1 cellular context compared by ENCODE assay signal in genomic region chr5:95178046-95178651, GRCh38.
A peak's percentile ranks its signal among the peaks of the same experiment; 100 is the strongest.
TF ChIP-seq lines count a peak whose summit lies in the region.

No MANE protein-coding gene starts in this region.

TF ChIP-seq in WTC11, 78 proteins besides CTCF, POLR2A, EP300 and RAD21 (continued from another document):
- TF ChIP-seq, protein P1, sequence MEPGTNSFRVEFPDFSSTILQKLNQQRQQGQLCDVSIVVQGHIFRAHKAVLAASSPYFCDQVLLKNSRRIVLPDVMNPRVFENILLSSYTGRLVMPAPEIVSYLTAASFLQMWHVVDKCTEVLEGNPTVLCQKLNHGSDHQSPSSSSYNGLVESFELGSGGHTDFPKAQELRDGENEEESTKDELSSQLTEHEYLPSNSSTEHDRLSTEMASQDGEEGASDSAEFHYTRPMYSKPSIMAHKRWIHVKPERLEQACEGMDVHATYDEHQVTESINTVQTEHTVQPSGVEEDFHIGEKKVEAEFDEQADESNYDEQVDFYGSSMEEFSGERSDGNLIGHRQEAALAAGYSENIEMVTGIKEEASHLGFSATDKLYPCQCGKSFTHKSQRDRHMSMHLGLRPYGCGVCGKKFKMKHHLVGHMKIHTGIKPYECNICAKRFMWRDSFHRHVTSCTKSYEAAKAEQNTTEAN (CRISPR knock-in tag; IDR thresholded peaks at IDR 0.05), result no peak
- TF ChIP-seq PRRX2 (CRISPR knock-in tag; IDR thresholded peaks at IDR 0.05), result 0 out of 2 replicates have a peak, but pooled peaks have one; percentile 50
- no peak for TF ChIP-seq NR2C2 (CRISPR knock-in tag; IDR thresholded peaks at IDR 0.05)
- TF ChIP-seq TEAD1 (CRISPR knock-in tag; IDR thresholded peaks at IDR 0.05), result peak; percentile 4; the same call in 1 of the 2 replicates
- TF ChIP-seq ZNF532 (CRISPR knock-in tag; IDR thresholded peaks at IDR 0.05; ENCODE audit: borderline replicate concordance), result peak; percentile 90; the same call in 1 of the 2 replicates
- TF ChIP-seq, protein P2, sequence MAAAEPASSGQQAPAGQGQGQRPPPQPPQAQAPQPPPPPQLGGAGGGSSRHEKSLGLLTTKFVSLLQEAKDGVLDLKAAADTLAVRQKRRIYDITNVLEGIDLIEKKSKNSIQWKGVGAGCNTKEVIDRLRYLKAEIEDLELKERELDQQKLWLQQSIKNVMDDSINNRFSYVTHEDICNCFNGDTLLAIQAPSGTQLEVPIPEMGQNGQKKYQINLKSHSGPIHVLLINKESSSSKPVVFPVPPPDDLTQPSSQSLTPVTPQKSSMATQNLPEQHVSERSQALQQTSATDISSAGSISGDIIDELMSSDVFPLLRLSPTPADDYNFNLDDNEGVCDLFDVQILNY (CRISPR knock-in tag; IDR thresholded peaks at IDR 0.05), result no peak
- TF ChIP-seq TCF7 (CRISPR knock-in tag; IDR thresholded peaks at IDR 0.05; ENCODE audit: low read depth), result no peak
- TF ChIP-seq ZNF281 (CRISPR knock-in tag; IDR thresholded peaks at IDR 0.05), result peak; percentile 86; the same call in 1 of the 2 replicates
- TF ChIP-seq CREB1 (CRISPR knock-in tag; IDR thresholded peaks at IDR 0.05), result no peak
- peak; percentile 45; the same call in 1 of the 2 replicates for TF ChIP-seq SMAD3 (CRISPR knock-in tag; IDR thresholded peaks at IDR 0.05; ENCODE audit: borderline replicate concordance)
- peak; percentile 61; the same call in 1 of the 2 replicates for TF ChIP-seq ZNF121 (CRISPR knock-in tag; IDR thresholded peaks at IDR 0.05)
- no peak for TF ChIP-seq OVOL2 (CRISPR knock-in tag; IDR thresholded peaks at IDR 0.05; ENCODE audit: borderline replicate concordance)
- TF ChIP-seq JUN (CRISPR knock-in tag; IDR thresholded peaks at IDR 0.05), result no peak
- TF ChIP-seq, protein P3, sequence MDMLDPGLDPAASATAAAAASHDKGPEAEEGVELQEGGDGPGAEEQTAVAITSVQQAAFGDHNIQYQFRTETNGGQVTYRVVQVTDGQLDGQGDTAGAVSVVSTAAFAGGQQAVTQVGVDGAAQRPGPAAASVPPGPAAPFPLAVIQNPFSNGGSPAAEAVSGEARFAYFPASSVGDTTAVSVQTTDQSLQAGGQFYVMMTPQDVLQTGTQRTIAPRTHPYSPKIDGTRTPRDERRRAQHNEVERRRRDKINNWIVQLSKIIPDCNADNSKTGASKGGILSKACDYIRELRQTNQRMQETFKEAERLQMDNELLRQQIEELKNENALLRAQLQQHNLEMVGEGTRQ (CRISPR knock-in tag; IDR thresholded peaks at IDR 0.05), result 0 out of 2 replicates have a peak, but pooled peaks have one; percentile 21
- no peak; the same call in 1 of the 2 replicates for TF ChIP-seq ZNF396 (CRISPR knock-in tag; IDR thresholded peaks at IDR 0.05; ENCODE audit: borderline replicate concordance)
- TF ChIP-seq ESRRA (CRISPR knock-in tag; IDR thresholded peaks at IDR 0.05; ENCODE audit: borderline replicate concordance), result no peak
